In genomic region chr18:77365667-77366066, GRCh38 we compare ENCODE assay signal across 25 cellular contexts.
"Had no signal": no experiment of that assay in that cellular context is flagged by ENCODE, and none has a peak within 500 bp of the region (broad histone marks: within the 10 kb centered on the region; RNA-seq: fewer than 3 reads in every experiment).

No MANE protein-coding gene starts in this region.

- ATAC-seq: activated CD8-positive, alpha-beta T cell treated with anti-CD3 and anti-CD28 coated beads, Interleukin-2, amount 10 ng/mL, durations not matched to agents 7 days and 5 days; body of pancreas; SK-N-SH treated with all-trans-retinoic acid at 6 μM for 48 hours; WTC11 had no signal

- H3K27ac ChIP-seq: ascending aorta had no signal

- H3K4me3 ChIP-seq: ascending aorta, body of pancreas, MG63, SJSA1 had no signal

- H3K27me3 ChIP-seq: ascending aorta, body of pancreas, MG63, SJSA1 had no signal

- H3K4me1 ChIP-seq: ascending aorta had no signal

- H3K36me3 ChIP-seq: ascending aorta, MG63, SJSA1 had no signal

- H3K9me3 ChIP-seq: MG63 had no signal

- DNase-seq: activated CD4-positive, alpha-beta T cell treated with anti-CD3 and anti-CD28 coated beads for 48 hours; activated CD4-positive, alpha-beta T cell treated with anti-CD3 and anti-CD28 coated beads, Interleukin-2, amount 50 U/mL, for 4 hours; activated CD4-positive, CD25-positive, alpha-beta regulatory T cell treated with anti-CD3 and anti-CD28 coated beads, Interleukin-2, amount 50 U/mL, for 72 hours; activated CD8-positive, alpha-beta memory T cell treated with anti-CD3 and anti-CD28 coated beads, Interleukin-2, amount 50 U/mL, for 48 hours; activated CD8-positive, alpha-beta T cell treated with anti-CD3 and anti-CD28 coated beads, Interleukin-2, amount 10 ng/mL, durations not matched to agents 7 days and 5 days; activated naive CD4-positive, alpha-beta T cell treated with anti-CD3 and anti-CD28 coated beads, Interleukin-2, amount 50 U/mL, for 16 hours; activated naive CD8-positive, alpha-beta T cell treated with anti-CD3 and anti-CD28 coated beads, Interleukin-2, amount 10 ng/mL, durations not matched to agents 7 days and 5 days; activated T-cell treated with anti-CD3 and anti-CD28 coated beads, Interleukin-2, amount 50 U/mL, for 1 hour; body of pancreas; MG63; MV-4-11; NCI-H1092 treated with DMSO at 0.1 percent for 48 hours; NCI-H1417 treated with DMSO at 0.1 percent for 48 hours; NCI-H1694; NCI-H2029; NCI-H2107; NCI-H2171 treated with DMSO at 0.1 percent for 48 hours; NCI-H226; NCI-H526; NCI-H774; SW 1271 had no signal
